Comparison of ENCODE assay signal across 8 cellular contexts in the genomic region with DNA sequence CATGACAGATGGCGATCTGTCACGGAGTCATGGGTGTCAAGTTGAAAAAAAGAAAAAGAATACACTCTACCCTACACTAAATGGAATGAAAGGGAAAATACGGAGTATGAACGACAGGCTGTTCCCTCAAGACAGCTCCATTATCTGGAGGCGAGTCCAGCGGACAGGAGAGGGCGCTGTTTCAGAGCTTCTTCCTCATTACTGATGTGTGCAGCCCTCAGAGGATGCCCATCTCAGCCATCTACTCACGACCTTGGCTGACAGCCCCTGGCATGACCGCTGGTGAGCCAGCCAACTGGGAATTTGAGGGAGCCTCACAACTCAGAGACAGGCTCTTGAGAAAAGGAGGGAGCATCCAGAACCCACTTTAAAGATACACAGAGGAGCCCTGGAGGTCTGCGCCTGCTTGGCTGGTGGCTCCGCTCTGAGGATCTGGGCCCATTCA. TPM values are rescaled to one million over a fixed set of nuclear protein-coding genes. Genes with fewer than 3 reads are reported as not detected.
DNase-seq lines count a peak whose midpoint lies in the region; ATAC-seq and TF ChIP-seq lines count a peak whose summit lies in the region.

No MANE protein-coding gene starts in this region.

- in situ Hi-C loops in astrocyte of the spinal cord (cut with HindIII; ENCODE audit: low sequenced_read_pairs), result no loop called here

- no TSS peak for BruUV-seq in A673 (replicated peaks; lab: Mats Ljungman, UMichigan)

- peaks cover 12% of the 10 kb centered on the region for H3K4me1 ChIP-seq in A673 (ENCODE audit: insufficient read depth, low read length, poor library complexity, severe bottlenecking)
- peaks cover 8% of the 10 kb centered on the region for H3K4me1 ChIP-seq in iPS-15b (ENCODE audit: control insufficient read depth, insufficient read depth, low read length)
- peaks cover 20 to 67% (median 52%) of the 10 kb centered on the region in 6 donors for H3K4me1 ChIP-seq in spleen

- TF ChIP-seq CTCF in A673 (conservative IDR thresholded peaks at IDR 0.05; ENCODE audit: low read depth, low read length) (peak; percentile 95), GM12875 (IDR thresholded peaks at IDR 0.05; ENCODE audit: borderline replicate concordance, insufficient read depth, low read depth, low read length) (peak; percentile 78), astrocyte of the spinal cord (IDR thresholded peaks at IDR 0.05; ENCODE audit: low read depth, low read length) (peak; percentile 89), spleen (IDR thresholded peaks at IDR 0.05 in 8 of 11, conservative IDR thresholded peaks at IDR 0.05 in 3 of 11) (peak; percentile 47 to 88 (median 83))

- intact Hi-C loops in A673 (cut with micrococcal nuclease; ENCODE audit: unreplicated experiment), result loop anchor here (1.0 kb wide), 1 partner anchor 146 kb away; no protein-coding TSS in a partner anchor
- intact Hi-C loops in spleen (cut with DNase I; ENCODE audit: low total_unique reads), result loop anchor here (5.0 kb wide), 1 partner anchor 193 kb away; no protein-coding TSS in a partner anchor

- no peaks in the 10 kb centered on the region for H3K27me3 ChIP-seq in A673 (replicated peaks; ENCODE audit: insufficient read depth, low read depth, low read length, poor library complexity)
- H3K27me3 ChIP-seq in iPS-15b (ENCODE audit: control insufficient read depth, insufficient read depth, low read length), result no peaks in the 10 kb centered on the region
- no peaks in the 10 kb centered on the region for H3K27me3 ChIP-seq in spleen (replicated peaks in 1 of 7)

- no peak overlapping the region for H3K4me3 ChIP-seq in A673 (ENCODE audit: low read depth, low read length, poor library complexity, severe bottlenecking)
- H3K4me3 ChIP-seq in GM12875 (ENCODE audit: low read depth, low read length), result no peak overlapping the region
- no peak overlapping the region for H3K4me3 ChIP-seq in astrocyte of the spinal cord (ENCODE audit: low read depth, low read length)
- H3K4me3 ChIP-seq in iPS-15b (ENCODE audit: low read depth, low read length), result peak overlapping the region; percentile 12
- no peak overlapping the region for H3K4me3 ChIP-seq in spleen

- H3K9me3 ChIP-seq in A673 (ENCODE audit: low read depth, low read length, poor library complexity, severe bottlenecking) (no peaks in the 10 kb centered on the region), iPS-15b (ENCODE audit: control insufficient read depth, insufficient read depth, low read length) (no peaks in the 10 kb centered on the region), spleen (no peaks in the 10 kb centered on the region)

- ATAC-seq in HG03095 (IDR thresholded peaks at IDR 0.05; ENCODE audit: unreplicated experiment), result no peak

- no peak overlapping the region for H3K27ac ChIP-seq in A673 (ENCODE audit: low read depth, low read length, poor library complexity, severe bottlenecking)
- peak overlapping the region in 4 of 8 donors; percentile 77 to 88 (median 82) for H3K27ac ChIP-seq in spleen

- no peak for TF ChIP-seq POLR2A in spleen (IDR thresholded peaks at IDR 0.05)

- H3K36me3 ChIP-seq in A673 (ENCODE audit: insufficient read depth, low read length, poor library complexity, severe bottlenecking) (no peaks in the 10 kb centered on the region), iPS-15b (ENCODE audit: control insufficient read depth, insufficient read depth, low read length) (no peaks in the 10 kb centered on the region), spleen (no peaks in the 10 kb centered on the region)

- CTCF ChIA-PET in A673 (lab: Charles Lee), result interaction anchor here (0.6 to 1.1 kb wide), 9 partner anchors 13 to 246 kb away, joined by 3 to 19 read pairs (median 4); no protein-coding TSS in a partner anchor

- POLR2A ChIA-PET in A673 (lab: Charles Lee; ENCODE audit: low non-redundant PET), result no interaction called here

- WGBS in spleen, 5 donors, result 25 to 36% (median 30%) methylated on average over 11 of the region's 11 CpGs

- DNase-seq in A673 (ENCODE audit: low spot score) (peak; percentile 86), LHCN-M2 (ENCODE audit: low read depth) (peak; percentile 92), T-helper 22 cell (ENCODE audit: low read depth) (peak; percentile 45), astrocyte of the spinal cord (ENCODE audit: low read depth, low spot score) (peak; percentile 87), spleen (peak; percentile 93)

- H3K9ac ChIP-seq in iPS-15b (ENCODE audit: low read depth, low read length), result no peak overlapping the region

RNA-seq across cellular contexts. Expression of a gene that starts 49.6 kb away (rescaled TPM):
- total RNA-seq in A673 (2021) (53.1 and 57.8 TPM in 2 replicates), LHCN-M2 (2014; rRNA removed) (5.7 and 8.0 TPM in 2 replicates), spleen (10 to 100 TPM; 16.1 to 34.8 (median 27.3) TPM)
- polyA plus RNA-seq in LHCN-M2 (2012), result 17.9 TPM
- polyA plus RNA-seq in spleen, result 10 to 100 TPM; 10.3 to 11.5 (median 11.2) TPM
